Comparison of ENCODE assay signal across 17 cellular contexts in the genomic region with DNA sequence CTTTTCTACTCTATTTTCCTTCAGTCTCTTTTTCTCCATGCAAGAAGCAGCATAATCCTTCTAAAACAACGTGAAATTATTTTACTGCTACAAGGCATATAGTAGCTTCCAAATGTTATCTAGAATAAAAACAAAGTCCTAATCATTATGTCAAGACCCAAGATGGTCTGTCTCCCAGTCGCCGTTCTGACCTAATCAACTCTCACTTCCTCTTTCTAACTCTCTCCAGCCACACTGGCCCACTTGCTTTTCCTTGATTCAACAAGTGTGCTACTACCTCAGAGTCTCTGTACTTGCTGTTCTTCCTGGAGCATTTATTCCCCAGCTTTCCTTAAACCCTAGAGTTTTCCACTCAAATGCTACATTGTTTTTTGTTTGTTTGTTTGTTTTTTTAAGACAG.
DNase-seq lines count a peak whose midpoint lies in the region; ATAC-seq and TF ChIP-seq lines count a peak whose summit lies in the region.
"Had no signal": no experiment of that assay in that cellular context is flagged by ENCODE, and none has a peak within 500 bp of the region (broad histone marks: within the 10 kb centered on the region; RNA-seq: fewer than 3 reads in every experiment).

No MANE protein-coding gene starts in this region.

- H3K4me1 ChIP-seq in aorta (ENCODE audit: control insufficient read depth in 1 of 2, insufficient read depth in 2 of 2, low read length in 2 of 2) = no peaks in the 10 kb centered on the region
- H3K4me1 ChIP-seq in upper lobe of left lung = no peaks in the 10 kb centered on the region
- H3K4me1 ChIP-seq: BLaER1, heart left ventricle, prostate gland, suprapubic skin had no signal

- POLR2A ChIA-PET in naive thymus-derived CD8-positive, alpha-beta T cell (lab: Charles Lee) = no interaction called here

- no peaks in the 10 kb centered on the region for H3K27me3 Mint-ChIP-seq in naive thymus-derived CD8-positive, alpha-beta T cell
- H3K27me3 Mint-ChIP-seq: effector memory CD8-positive, alpha-beta T cell; memory B cell had no signal

- DNase-seq in SKM-1 treated with dmso at 0.1 percent for 144 hours (lab: John Stamatoyannopoulos, UW; ENCODE audit: unreplicated experiment) (peak; percentile 64), aorta (no peak), LoVo (ENCODE audit: low spot score) (no peak), upper lobe of left lung (no peak)
- no peak for DNase-seq in naive thymus-derived CD8-positive, alpha-beta T cell
- DNase-seq: activated CD8-positive, alpha-beta memory T cell treated with anti-CD3 and anti-CD28 coated beads, Interleukin-2, amount 50 U/mL, for 48 hours; effector memory CD8-positive, alpha-beta T cell; heart left ventricle; NCI-H2029 treated with DMSO at 0.1 percent for 48 hours; T1000 had no signal

- H3K9me3 Mint-ChIP-seq in naive thymus-derived CD8-positive, alpha-beta T cell = peaks cover 0 to 9% (median 4%) of the 10 kb centered on the region in 9 donors

- TF ChIP-seq POLR2A in upper lobe of left lung (IDR thresholded peaks at IDR 0.05) = no peak

- no peaks in the 10 kb centered on the region for H3K4me1 Mint-ChIP-seq in naive thymus-derived CD8-positive, alpha-beta T cell
- H3K4me1 Mint-ChIP-seq: memory B cell had no signal

- no peaks in the 10 kb centered on the region for H3K36me3 Mint-ChIP-seq in naive thymus-derived CD8-positive, alpha-beta T cell
- H3K36me3 Mint-ChIP-seq: memory B cell had no signal

- H3K4me3 Mint-ChIP-seq in naive thymus-derived CD8-positive, alpha-beta T cell = no peak overlapping the region
- H3K4me3 Mint-ChIP-seq: effector memory CD8-positive, alpha-beta T cell; memory B cell had no signal

- H3K9me3 ChIP-seq in aorta (ENCODE audit: control insufficient read depth, low read length) (no peaks in the 10 kb centered on the region), upper lobe of left lung (no peaks in the 10 kb centered on the region)
- H3K9me3 ChIP-seq: prostate gland, suprapubic skin had no signal

- WGBS in aorta, 2 donors = 2 to 6% methylated on average over 3 of the region's 3 CpGs
- 52 to 60% methylated on average over 3 of the region's 3 CpGs for WGBS in upper lobe of left lung, 2 donors

- H3K27ac ChIP-seq in aorta (ENCODE audit: low read depth in 1 of 2, low read length in 2 of 2) = no peak overlapping the region
- H3K27ac ChIP-seq in upper lobe of left lung = no peak overlapping the region
- H3K27ac ChIP-seq: BLaER1, heart left ventricle, prostate gland, suprapubic skin had no signal

- H3K27me3 ChIP-seq in aorta (ENCODE audit: control insufficient read depth in 1 of 2, insufficient read depth in 2 of 2, low read length in 1 of 2) = no peaks in the 10 kb centered on the region
- no peaks in the 10 kb centered on the region for H3K27me3 ChIP-seq in upper lobe of left lung
- H3K27me3 ChIP-seq: BLaER1, heart left ventricle, suprapubic skin had no signal

- no peaks in the 10 kb centered on the region for H3K36me3 ChIP-seq in aorta (ENCODE audit: control insufficient read depth in 1 of 2, insufficient read depth in 2 of 2, low read length in 1 of 2)
- no peaks in the 10 kb centered on the region for H3K36me3 ChIP-seq in upper lobe of left lung
- H3K36me3 ChIP-seq: BLaER1, heart left ventricle, prostate gland, suprapubic skin had no signal

- TF ChIP-seq EP300 in upper lobe of left lung (IDR thresholded peaks at IDR 0.05) = no peak

- intact Hi-C loops in aorta (cut with DNase I) = no loop called here

- H3K27ac Mint-ChIP-seq in naive thymus-derived CD8-positive, alpha-beta T cell = no peak overlapping the region
- H3K27ac Mint-ChIP-seq: effector memory CD8-positive, alpha-beta T cell; memory B cell had no signal

- H3K4me3 ChIP-seq in aorta (ENCODE audit: low read length in 2 of 2) = no peak overlapping the region
- H3K4me3 ChIP-seq in upper lobe of left lung = no peak overlapping the region
- H3K4me3 ChIP-seq: BLaER1, heart left ventricle, prostate gland, suprapubic skin had no signal

- peak; percentile 87 for ATAC-seq in GM18867 (IDR thresholded peaks at IDR 0.05; ENCODE audit: unreplicated experiment)
- ATAC-seq in GM21619 (IDR thresholded peaks at IDR 0.05; ENCODE audit: unreplicated experiment) = peak; percentile 69
- ATAC-seq in HG03280 (IDR thresholded peaks at IDR 0.05; ENCODE audit: unreplicated experiment) = peak; percentile 61
- no peak for ATAC-seq in naive thymus-derived CD8-positive, alpha-beta T cell
- no peak for ATAC-seq in aorta (ENCODE audit: low FRiP score)
- no peak for ATAC-seq in upper lobe of left lung (ENCODE audit: low FRiP score in 2 of 2)
- ATAC-seq: effector memory CD8-positive, alpha-beta T cell; heart left ventricle had no signal

- TF ChIP-seq CTCF in upper lobe of left lung (IDR thresholded peaks at IDR 0.05) = no peak

Comparison
In these comparisons a context has a peak if more than half of its experiments do, and no peak if none do; other contexts are left out.
1. ATAC-seq: peak in GM18867 (single experiment), GM21619 (single experiment) and HG03280 (single experiment); none in naive thymus-derived CD8-positive, alpha-beta T cell (0 of 2), aorta (single experiment) and upper lobe of left lung (0 of 2).